17 cellular contexts compared by ENCODE assay signal in genomic region chr16:2715064-2715463, GRCh38. TPM values are rescaled to one million over a fixed set of nuclear protein-coding genes. Genes with fewer than 3 reads are reported as not detected.
DNase-seq lines count a peak whose midpoint lies in the region; ATAC-seq and TF ChIP-seq lines count a peak whose summit lies in the region.
"Had no signal": no experiment of that assay in that cellular context is flagged by ENCODE, and none has a peak within 500 bp of the region (broad histone marks: within the 10 kb centered on the region; RNA-seq: fewer than 3 reads in every experiment).

No MANE protein-coding gene starts in this region.

- no peak for TF ChIP-seq CTCF in left ventricle myocardium inferior (IDR thresholded peaks at IDR 0.05; ENCODE audit: borderline replicate concordance)

- no peaks in the 10 kb centered on the region for H3K9me3 ChIP-seq in left ventricle myocardium inferior (replicated peaks)
- no peaks in the 10 kb centered on the region for H3K9me3 ChIP-seq in right cardiac atrium (ENCODE audit: control insufficient read depth, low read length)
- H3K9me3 ChIP-seq: Peyer's patch, uterus had no signal

- H3K27ac ChIP-seq in left ventricle myocardium inferior (replicated peaks) (no peak overlapping the region), right cardiac atrium (ENCODE audit: low read length) (no peak overlapping the region)
- H3K27ac ChIP-seq: Peyer's patch, skin epidermis, uterus had no signal

- H3K27me3 ChIP-seq in left ventricle myocardium inferior (ENCODE audit: low read depth) (no peaks in the 10 kb centered on the region), right cardiac atrium (ENCODE audit: control insufficient read depth, insufficient read depth) (no peaks in the 10 kb centered on the region)
- H3K27me3 ChIP-seq: Peyer's patch, uterus had no signal

- ATAC-seq in right cardiac atrium (no peak), HG03045 (IDR thresholded peaks at IDR 0.05; ENCODE audit: unreplicated experiment) (no peak), GM21737 (IDR thresholded peaks at IDR 0.05; ENCODE audit: unreplicated experiment) (no peak)

- intact Hi-C loops in left ventricle myocardium inferior (cut with micrococcal nuclease) (no loop called here), right cardiac atrium (cut with DNase I) (no loop called here)

- H3K4me3 ChIP-seq in left ventricle myocardium inferior: peak overlapping the region; percentile 4
- H3K4me3 ChIP-seq in right cardiac atrium (ENCODE audit: low read length): no peak overlapping the region
- H3K4me3 ChIP-seq: uterus had no signal

- DNase-seq in left ventricle myocardium inferior (no peak), right cardiac atrium (no peak), NCI-H146 treated with DMSO at 0.1 percent for 48 hours (lab: John Stamatoyannopoulos, UW; ENCODE audit: unreplicated experiment) (peak; percentile 6), iPS-NIHi11 (ENCODE audit: low spot score) (peak; percentile 35), NCI-H774 (lab: John Stamatoyannopoulos, UW) (no peak), cerebellar cortex (ENCODE audit: low spot score) (no peak)
- DNase-seq: DMS 273 treated with DMSO at 0.1 percent for 48 hours, glutamatergic neuron, NCI-H1417 treated with DMSO at 0.1 percent for 48 hours, NCI-H524 treated with DMSO at 0.1 percent for 48 hours, SIG-M5, SW 1271 had no signal

- H3K4me1 ChIP-seq in left ventricle myocardium inferior (peaks cover 23% of the 10 kb centered on the region), right cardiac atrium (ENCODE audit: control insufficient read depth, insufficient read depth, low read length) (no peaks in the 10 kb centered on the region)
- H3K4me1 ChIP-seq: uterus had no signal

- H3K36me3 ChIP-seq in left ventricle myocardium inferior: no peaks in the 10 kb centered on the region
- H3K36me3 ChIP-seq: uterus had no signal

- WGBS in right cardiac atrium: 31% methylated on average over 9 of the region's 9 CpGs

RNA-seq across cellular contexts. Expression of gene PRSS27, which starts 5.0 kb away (rescaled TPM):
- 0.11 TPM for total RNA-seq in left ventricle myocardium inferior
- under 1 TPM; 0.32 to 0.64 (median 0.37) TPM for total RNA-seq in right cardiac atrium
- 0.25 TPM for polyA plus RNA-seq in right cardiac atrium

RNA-seq across cellular contexts. Expression of gene KCTD5, which starts 32.7 kb away (rescaled TPM):
- total RNA-seq in left ventricle myocardium inferior (10.2 TPM), right cardiac atrium (10 to 100 TPM; 10.6 to 13.7 (median 12.0) TPM)
- polyA plus RNA-seq in right cardiac atrium: 11.1 TPM

RNA-seq across cellular contexts. Expression of gene SRRM2, which starts 37.4 kb away (rescaled TPM):
- total RNA-seq in left ventricle myocardium inferior (251 TPM), right cardiac atrium (100 to 1,000 TPM; 299 to 352 (median 320) TPM)
- 402 TPM for polyA plus RNA-seq in right cardiac atrium

Comparison
In these comparisons a context has a peak if more than half of its experiments do, and no peak if none do; other contexts are left out.
1. DNase-seq: peak in NCI-H146 treated with DMSO at 0.1 percent for 48 hours (single experiment) and iPS-NIHi11 (single experiment); none in left ventricle myocardium inferior (single experiment), right cardiac atrium (0 of 3), NCI-H774 (single experiment) and cerebellar cortex (single experiment).